ENCODE assay signal across 20 cellular contexts in the genomic region with DNA sequence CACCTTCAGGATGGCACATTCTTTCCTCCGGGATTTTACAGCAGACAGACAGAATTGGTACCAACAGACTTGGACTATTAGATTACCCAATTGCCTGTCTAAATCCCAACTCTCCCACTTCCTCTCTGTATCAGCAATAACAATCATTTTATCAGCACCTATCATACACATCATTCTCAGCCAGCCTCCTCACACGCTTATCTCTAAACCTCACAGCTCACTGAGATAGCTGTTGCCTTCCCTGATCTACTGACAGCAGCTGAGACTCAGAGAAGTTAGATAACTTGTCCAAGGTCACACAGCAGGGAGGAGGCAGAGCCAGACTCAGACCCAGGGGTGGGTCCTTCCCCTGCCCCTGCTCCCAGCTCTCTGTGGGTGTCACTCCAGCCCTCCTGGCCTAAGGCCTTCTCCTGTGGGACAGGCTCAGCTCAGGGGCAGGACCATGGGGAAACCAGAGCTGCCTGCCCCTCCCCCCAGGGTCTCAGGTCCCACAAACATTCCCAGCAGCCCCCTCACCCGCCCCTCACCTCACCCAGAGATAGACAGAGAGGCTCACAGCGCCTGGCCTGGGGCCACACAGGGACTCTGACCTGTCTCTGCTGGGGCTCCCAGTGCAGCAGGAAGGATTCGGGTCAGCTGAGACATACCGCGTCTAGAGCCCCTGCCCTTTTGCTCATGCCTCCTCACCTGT.
"Had no signal": no experiment of that assay in that cellular context is flagged by ENCODE, and none has a peak within 500 bp of the region (broad histone marks: within the 10 kb centered on the region; RNA-seq: fewer than 3 reads in every experiment).

No MANE protein-coding gene starts in this region.

- H3K4me1 Mint-ChIP-seq: activated T-helper 17 cell treated with anti-CD3 and anti-CD28 coated beads, Interleukin-2, amount 50 U/mL, for 72 hours had no signal

- H3K4me3 ChIP-seq: esophagus squamous epithelium, spleen, thoracic aorta, upper lobe of right lung had no signal

- H2AFZ ChIP-seq: parathyroid adenoma had no signal

- DNase-seq: activated CD4-positive, alpha-beta T cell treated with anti-CD3 and anti-CD28 coated beads, Interleukin-2, amount 10 ng/mL, durations not matched to agents 24 days and 14 days; activated CD4-positive, CD25-positive, alpha-beta regulatory T cell; activated CD8-positive, alpha-beta T cell treated with anti-CD3 and anti-CD28 coated beads for 36 hours; activated naive CD4-positive, alpha-beta T cell; activated T-cell treated with anti-CD3 and anti-CD28 coated beads, Interleukin-2, amount 50 U/mL, for 1 hour; aorta; cerebellar nuclear complex; cortex of kidney; effector CD4-positive, alpha-beta T cell; esophagus squamous epithelium; left cardiac atrium; naive thymus-derived CD8-positive, alpha-beta T cell; spleen; stimulated activated naive B cell treated with anti-CD40 and anti-IgM and Interleukin-4, amounts not matched to agents 10 μg/mL and 1 μg/mL and 100 μg/mL, for 72 hours; upper lobe of right lung had no signal

- H3K27me3 Mint-ChIP-seq: activated CD8-positive, alpha-beta T cell treated with anti-CD3 and anti-CD28 coated beads for 36 hours; activated T-helper 17 cell treated with anti-CD3 and anti-CD28 coated beads, Interleukin-2, amount 50 U/mL, for 72 hours had no signal

- H3K79me2 ChIP-seq: parathyroid adenoma had no signal

- H3K36me3 Mint-ChIP-seq: naive thymus-derived CD8-positive, alpha-beta T cell had no signal

- H3K27ac Mint-ChIP-seq: activated CD4-positive, alpha-beta T cell treated with anti-CD3 and anti-CD28 coated beads, Interleukin-2, amount 10 ng/mL, durations not matched to agents 24 days and 14 days; activated CD8-positive, alpha-beta T cell treated with anti-CD3 and anti-CD28 coated beads for 36 hours; activated T-helper 17 cell treated with anti-CD3 and anti-CD28 coated beads, Interleukin-2, amount 50 U/mL, for 72 hours; naive thymus-derived CD8-positive, alpha-beta T cell; stimulated activated naive B cell treated with anti-CD40 and anti-IgM and Interleukin-4, amounts not matched to agents 10 μg/mL and 1 μg/mL and 100 μg/mL, for 72 hours; T-helper 2 cell treated with Interferon-gamma antibody and Interleukin-4, amounts not matched to agents 5 μg/mL and 100 μg/mL, for 36 hours had no signal

- H3K27ac ChIP-seq: esophagus squamous epithelium, neutrophil, parathyroid adenoma, spleen, thoracic aorta, upper lobe of right lung had no signal

- H3K9me3 Mint-ChIP-seq: activated CD4-positive, alpha-beta T cell treated with anti-CD3 and anti-CD28 coated beads, Interleukin-2, amount 10 ng/mL, durations not matched to agents 24 days and 14 days; activated CD8-positive, alpha-beta T cell treated with anti-CD3 and anti-CD28 coated beads for 36 hours; activated T-helper 17 cell treated with anti-CD3 and anti-CD28 coated beads, Interleukin-2, amount 50 U/mL, for 72 hours; naive thymus-derived CD8-positive, alpha-beta T cell; T-helper 2 cell treated with Interferon-gamma antibody and Interleukin-4, amounts not matched to agents 5 μg/mL and 100 μg/mL, for 36 hours had no signal

- H3K4me1 ChIP-seq: parathyroid adenoma, upper lobe of right lung had no signal

- H3K4me3 Mint-ChIP-seq: activated CD4-positive, alpha-beta T cell treated with anti-CD3 and anti-CD28 coated beads, Interleukin-2, amount 10 ng/mL, durations not matched to agents 24 days and 14 days; activated CD8-positive, alpha-beta T cell treated with anti-CD3 and anti-CD28 coated beads for 36 hours; activated T-helper 17 cell treated with anti-CD3 and anti-CD28 coated beads, Interleukin-2, amount 50 U/mL, for 72 hours; naive thymus-derived CD8-positive, alpha-beta T cell; stimulated activated naive B cell treated with anti-CD40 and anti-IgM and Interleukin-4, amounts not matched to agents 10 μg/mL and 1 μg/mL and 100 μg/mL, for 72 hours; T-helper 2 cell treated with Interferon-gamma antibody and Interleukin-4, amounts not matched to agents 5 μg/mL and 100 μg/mL, for 36 hours had no signal

- ATAC-seq: activated CD8-positive, alpha-beta T cell treated with anti-CD3 and anti-CD28 coated beads for 36 hours; activated T-helper 17 cell treated with anti-CD3 and anti-CD28 coated beads, Interleukin-2, amount 50 U/mL, for 72 hours; left cardiac atrium; naive thymus-derived CD8-positive, alpha-beta T cell; stimulated activated naive B cell treated with anti-CD40 and anti-IgM and Interleukin-4, amounts not matched to agents 10 μg/mL and 1 μg/mL and 100 μg/mL, for 72 hours; upper lobe of right lung had no signal

- H3K9me3 ChIP-seq: esophagus squamous epithelium, neutrophil, spleen, thoracic aorta, upper lobe of right lung had no signal

- H3K27me3 ChIP-seq: upper lobe of right lung had no signal

- H3K36me3 ChIP-seq: esophagus squamous epithelium, neutrophil, spleen, thoracic aorta, upper lobe of right lung had no signal

- H3K9ac ChIP-seq: parathyroid adenoma had no signal
